ENCODE assay signal across 17 cellular contexts in genomic region chr6:142848156-142848555, GRCh38.
DNase-seq lines count a peak whose midpoint lies in the region; ATAC-seq and TF ChIP-seq lines count a peak whose summit lies in the region.
"Had no signal": no experiment of that assay in that cellular context is flagged by ENCODE, and none has a peak within 500 bp of the region (broad histone marks: within the 10 kb centered on the region; RNA-seq: fewer than 3 reads in every experiment).

No MANE protein-coding gene starts in this region.

- H3K27ac Mint-ChIP-seq in CD8-positive, alpha-beta memory T cell: peak overlapping the region in 7 of 8 donors; percentile 13 to 95 (median 51)
- H3K27ac Mint-ChIP-seq in T-cell (peak overlapping the region; percentile 90 to 97), naive B cell (peak overlapping the region in 3 of 6 donors; percentile 20 to 85 (median 21)), WTC11 (no peak overlapping the region)

- H3K4me2 ChIP-seq in BLaER1 treated with 17β-estradiol and CSF1 and Interleukin-3, amounts not matched to agents 10 nM and 100 nM: peak overlapping the region; percentile 39 to 94 (median 86)

- no peak for DNase-seq in CD8-positive, alpha-beta memory T cell
- DNase-seq in T-cell (no peak), naive B cell (no peak), DMS153 (lab: John Stamatoyannopoulos, UW) (no peak), WTC11 (ENCODE audit: low spot score) (no peak)
- DNase-seq: activated CD8-positive, alpha-beta memory T cell treated with anti-CD3 and anti-CD28 coated beads, Interleukin-2, amount 50 U/mL, for 48 hours; C1 segment of cervical spinal cord; mesendoderm; NCI-H1417 treated with DMSO at 0.1 percent for 48 hours; NCI-H226; occipital lobe; small intestine had no signal

- no peak for TF ChIP-seq CTCF in WTC11 (IDR thresholded peaks at IDR 0.05)

- POLR2A ChIA-PET in CD8-positive, alpha-beta memory T cell (lab: Charles Lee): interaction anchor here (0.9 to 2.4 kb wide), 2 partner anchors 8 to 9 kb away, joined by 5 to 13 read pairs; no protein-coding TSS in a partner anchor
- POLR2A ChIA-PET in T-cell (lab: Charles Lee): interaction anchor here (0.6 to 1.0 kb wide), 5 partner anchors 13 to 103 kb away, joined by 3 to 6 read pairs (median 4); no protein-coding TSS in a partner anchor
- POLR2A ChIA-PET in WTC11 (lab: Charles Lee): no interaction called here

- no peaks in the 10 kb centered on the region for H3K36me3 ChIP-seq in BLaER1 treated with 17β-estradiol and CSF1 and Interleukin-3, amounts not matched to agents 10 nM and 100 nM
- H3K36me3 ChIP-seq in CD8-positive, alpha-beta memory T cell (ENCODE audit: insufficient read depth, low read length): no peaks in the 10 kb centered on the region

- ATAC-seq in T-cell (replicated peaks in 1 of 4): no peak
- peak; percentile 11 to 23 for ATAC-seq in naive B cell (ENCODE audit: low read depth in 2 of 2)
- no peak for ATAC-seq in GM18517 (IDR thresholded peaks at IDR 0.05; ENCODE audit: unreplicated experiment)
- ATAC-seq in GM18502 (IDR thresholded peaks at IDR 0.05; ENCODE audit: poor library complexity, unreplicated experiment): no peak
- ATAC-seq in WTC11: no peak
- ATAC-seq: HCT116 had no signal

- H3K27ac ChIP-seq in BLaER1 treated with 17β-estradiol and CSF1 and Interleukin-3, amounts not matched to agents 10 nM and 100 nM: no peak overlapping the region
- no peak overlapping the region for H3K27ac ChIP-seq in CD8-positive, alpha-beta memory T cell (ENCODE audit: low read depth, low read length)
- H3K27ac ChIP-seq: SK-N-MC had no signal

- H3K4me1 Mint-ChIP-seq in CD8-positive, alpha-beta memory T cell: peaks cover 90 to 100% (median 99%) of the 10 kb centered on the region in 3 donors
- H3K4me1 Mint-ChIP-seq in T-cell (peaks cover 97 to 98% (median 97%) of the 10 kb centered on the region in 3 donors), naive B cell (peaks cover 66 to 86% (median 85%) of the 10 kb centered on the region in 3 donors), WTC11 (peaks cover 67% of the 10 kb centered on the region)

- CTCF ChIA-PET in CD8-positive, alpha-beta memory T cell (lab: Charles Lee): interaction anchor here (1.7 to 2.1 kb wide), 2 partner anchors 9 to 20 kb away, joined by 4 to 5 read pairs; no protein-coding TSS in a partner anchor
- CTCF ChIA-PET in T-cell (lab: Charles Lee) (interaction anchor here in 1 of 2 donors (1.2 kb wide), 1 partner anchor 9 kb away, joined by 3 read pairs; no protein-coding TSS in a partner anchor), WTC11 (lab: Charles Lee) (no interaction called here)

- peaks cover 61 to 75% (median 67%) of the 10 kb centered on the region in 10 experiments for H3K4me1 ChIP-seq in BLaER1 treated with 17β-estradiol and CSF1 and Interleukin-3, amounts not matched to agents 10 nM and 100 nM
- peaks cover 97% of the 10 kb centered on the region for H3K4me1 ChIP-seq in CD8-positive, alpha-beta memory T cell (ENCODE audit: insufficient read depth, low read length)

- no peak overlapping the region for H3K9ac ChIP-seq in BLaER1 treated with 17β-estradiol and CSF1 and Interleukin-3, amounts not matched to agents 10 nM and 100 nM

- no peak overlapping the region for H3K4me3 ChIP-seq in BLaER1 treated with 17β-estradiol and CSF1 and Interleukin-3, amounts not matched to agents 10 nM and 100 nM
- no peak overlapping the region for H3K4me3 ChIP-seq in CD8-positive, alpha-beta memory T cell (ENCODE audit: low read length)
- H3K4me3 ChIP-seq: SK-N-MC had no signal

- peaks cover 0 to 4% (median 2%) of the 10 kb centered on the region in 3 donors for H3K36me3 Mint-ChIP-seq in CD8-positive, alpha-beta memory T cell
- no peaks in the 10 kb centered on the region for H3K36me3 Mint-ChIP-seq in T-cell
- no peaks in the 10 kb centered on the region for H3K36me3 Mint-ChIP-seq in naive B cell
- H3K36me3 Mint-ChIP-seq in WTC11: no peaks in the 10 kb centered on the region

- H4K20me1 ChIP-seq in BLaER1 treated with 17β-estradiol and CSF1 and Interleukin-3, amounts not matched to agents 10 nM and 100 nM: peaks cover 0 to 65% (median 16%) of the 10 kb centered on the region in 11 experiments; a peak in 9 of 22 replicates

- H3K27me3 ChIP-seq in BLaER1 treated with 17β-estradiol and CSF1 and Interleukin-3, amounts not matched to agents 10 nM and 100 nM: no peaks in the 10 kb centered on the region
- H3K27me3 ChIP-seq in CD8-positive, alpha-beta memory T cell (ENCODE audit: insufficient read depth, low read length, poor library complexity, severe bottlenecking): no peaks in the 10 kb centered on the region

- H3K27me3 Mint-ChIP-seq in CD8-positive, alpha-beta memory T cell: no peaks in the 10 kb centered on the region
- H3K27me3 Mint-ChIP-seq in T-cell: no peaks in the 10 kb centered on the region
- H3K27me3 Mint-ChIP-seq in naive B cell: no peaks in the 10 kb centered on the region
- H3K27me3 Mint-ChIP-seq in WTC11 (ENCODE audit: low read depth): no peaks in the 10 kb centered on the region

- H3K9me3 Mint-ChIP-seq in CD8-positive, alpha-beta memory T cell: no peaks in the 10 kb centered on the region
- no peaks in the 10 kb centered on the region for H3K9me3 Mint-ChIP-seq in T-cell
- H3K9me3 Mint-ChIP-seq in naive B cell: no peaks in the 10 kb centered on the region
- H3K9me3 Mint-ChIP-seq in WTC11: no peaks in the 10 kb centered on the region

- no peaks in the 10 kb centered on the region for H3K9me3 ChIP-seq in BLaER1 treated with 17β-estradiol and CSF1 and Interleukin-3, amounts not matched to agents 10 nM and 100 nM (replicated peaks in 1 of 11)
- no peaks in the 10 kb centered on the region for H3K9me3 ChIP-seq in CD8-positive, alpha-beta memory T cell (ENCODE audit: low read length)

- peak overlapping the region in 2 of 7 donors; percentile 6 to 30 for H3K4me3 Mint-ChIP-seq in CD8-positive, alpha-beta memory T cell
- H3K4me3 Mint-ChIP-seq in T-cell: peak overlapping the region in 1 of 3 donors; percentile 43
- peak overlapping the region in 5 of 8 donors; percentile 10 to 60 (median 29) for H3K4me3 Mint-ChIP-seq in naive B cell
- no peak overlapping the region for H3K4me3 Mint-ChIP-seq in WTC11

TF ChIP-seq in WTC11, 78 proteins besides CTCF, POLR2A, EP300 and RAD21 (continues in another document):
- no peak for TF ChIP-seq NR3C1 (CRISPR knock-in tag; conservative IDR thresholded peaks at IDR 0.05; ENCODE audit: low read depth)
- no peak for TF ChIP-seq PRDM15 (CRISPR knock-in tag; IDR thresholded peaks at IDR 0.05)
- TF ChIP-seq ESRRA (CRISPR knock-in tag; IDR thresholded peaks at IDR 0.05; ENCODE audit: borderline replicate concordance): no peak
- no peak for TF ChIP-seq SMAD3 (CRISPR knock-in tag; IDR thresholded peaks at IDR 0.05; ENCODE audit: borderline replicate concordance)
- TF ChIP-seq, protein P1, sequence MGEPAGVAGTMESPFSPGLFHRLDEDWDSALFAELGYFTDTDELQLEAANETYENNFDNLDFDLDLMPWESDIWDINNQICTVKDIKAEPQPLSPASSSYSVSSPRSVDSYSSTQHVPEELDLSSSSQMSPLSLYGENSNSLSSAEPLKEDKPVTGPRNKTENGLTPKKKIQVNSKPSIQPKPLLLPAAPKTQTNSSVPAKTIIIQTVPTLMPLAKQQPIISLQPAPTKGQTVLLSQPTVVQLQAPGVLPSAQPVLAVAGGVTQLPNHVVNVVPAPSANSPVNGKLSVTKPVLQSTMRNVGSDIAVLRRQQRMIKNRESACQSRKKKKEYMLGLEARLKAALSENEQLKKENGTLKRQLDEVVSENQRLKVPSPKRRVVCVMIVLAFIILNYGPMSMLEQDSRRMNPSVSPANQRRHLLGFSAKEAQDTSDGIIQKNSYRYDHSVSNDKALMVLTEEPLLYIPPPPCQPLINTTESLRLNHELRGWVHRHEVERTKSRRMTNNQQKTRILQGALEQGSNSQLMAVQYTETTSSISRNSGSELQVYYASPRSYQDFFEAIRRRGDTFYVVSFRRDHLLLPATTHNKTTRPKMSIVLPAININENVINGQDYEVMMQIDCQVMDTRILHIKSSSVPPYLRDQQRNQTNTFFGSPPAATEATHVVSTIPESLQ (CRISPR knock-in tag; IDR thresholded peaks at IDR 0.05): no peak
- TF ChIP-seq GABPB1 (CRISPR knock-in tag; IDR thresholded peaks at IDR 0.05): no peak
- no peak for TF ChIP-seq ZNF121 (CRISPR knock-in tag; IDR thresholded peaks at IDR 0.05)
- no peak for TF ChIP-seq MAX (CRISPR knock-in tag; IDR thresholded peaks at IDR 0.05)

Comparison
In these comparisons a context has a peak if more than half of its experiments do, and no peak if none do; other contexts are left out.
1. ATAC-seq: peak in naive B cell (2 of 2); none in T-cell (0 of 4), GM18517 (single experiment), GM18502 (single experiment) and WTC11 (single experiment).